8 cellular contexts compared by ENCODE assay signal in the genomic region with DNA sequence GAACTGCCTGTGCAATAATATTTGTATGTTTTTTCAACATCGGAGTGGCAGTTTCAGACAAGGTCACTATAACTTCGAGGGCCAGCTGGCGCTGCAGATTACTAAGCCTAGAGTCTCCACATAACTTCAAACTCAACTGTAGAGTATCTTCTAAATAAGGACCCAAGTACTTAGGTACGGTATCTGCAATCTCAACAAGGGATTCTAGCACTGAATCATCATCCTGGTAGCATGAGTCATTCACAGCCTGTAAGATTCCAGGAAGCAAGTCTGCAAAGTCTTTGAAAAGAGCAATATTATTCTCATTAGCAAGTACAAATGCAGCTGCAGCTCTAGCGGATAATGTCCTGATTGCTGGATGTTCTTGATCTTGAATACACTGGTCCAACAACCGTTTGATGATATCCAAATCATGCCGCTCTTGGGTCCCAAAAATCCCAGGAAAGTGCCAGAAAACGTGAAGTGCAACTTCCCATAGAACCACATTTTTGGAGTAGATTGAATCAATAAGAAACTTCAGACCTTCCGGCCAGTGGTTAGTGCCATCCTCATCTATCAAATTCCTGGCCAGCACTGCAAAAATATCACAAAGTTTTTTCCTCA. TPM values are rescaled to one million over a fixed set of nuclear protein-coding genes. Genes with fewer than 3 reads are reported as not detected.
DNase-seq lines count a peak whose midpoint lies in the region; ATAC-seq and TF ChIP-seq lines count a peak whose summit lies in the region.

No MANE protein-coding gene starts in this region.

- no peak for ATAC-seq in GM21717 (IDR thresholded peaks at IDR 0.05; ENCODE audit: unreplicated experiment)

- no peaks in the 10 kb centered on the region for H3K27me3 ChIP-seq in ovary

- TF ChIP-seq POLR2A in ovary (IDR thresholded peaks at IDR 0.05) = no peak

- H3K4me3 ChIP-seq in WI38 (ENCODE audit: low read depth, low read length) (peak overlapping the region; percentile 66), fibroblast of pulmonary artery (replicated peaks; ENCODE audit: low read depth, low read length) (peak overlapping the region; percentile 100), ovary (peak overlapping the region; percentile 84)

- peaks cover 5% of the 10 kb centered on the region for H3K4me1 ChIP-seq in ovary (ENCODE audit: insufficient read depth)

- POLR2A ChIA-PET in HEK293T (lab: Yijun Ruan, JAX) = interaction anchor here (0.8 to 1.2 kb wide), 7 partner anchors 8 to 135 kb away, joined by 3 to 8 read pairs (median 4); no protein-coding TSS in a partner anchor

- peak overlapping the region; percentile 89 for H3K4me3 Mint-ChIP-seq in activated naive CD4-positive, alpha-beta T cell treated with anti-CD3 and anti-CD28 coated beads, Interleukin-2, amount 10 ng/mL, durations not matched to agents 7 days and 5 days

- no peaks in the 10 kb centered on the region for H3K9me3 ChIP-seq in ovary

- DNase-seq in activated naive CD4-positive, alpha-beta T cell treated with anti-CD3 and anti-CD28 coated beads, Interleukin-2, amount 10 ng/mL, durations not matched to agents 7 days and 5 days = no peak
- DNase-seq in activated naive CD4-positive, alpha-beta T cell treated with Interleukin-2 at 50 U/mL for 16 hours = no peak
- DNase-seq in fibroblast of pulmonary artery (ENCODE audit: low read depth) (peak; percentile 68), ovary (no peak), HEK293T (ENCODE audit: extremely low spot score) (no peak), GF-D8 (lab: John Stamatoyannopoulos, UW) (no peak)

- CTCF ChIA-PET in activated naive CD4-positive, alpha-beta T cell treated with anti-CD3 and anti-CD28 coated beads, Interleukin-2, amount 10 ng/mL, durations not matched to agents 7 days and 5 days (lab: Charles Lee) = interaction anchor here (0.8 to 1.9 kb wide), 3 partner anchors 9 to 128 kb away, joined by 3 to 5 read pairs (median 3); no protein-coding TSS in a partner anchor
- CTCF ChIA-PET in HEK293T (lab: Yijun Ruan, JAX) = interaction anchor here (0.5 kb wide), 1 partner anchor 74 kb away, joined by 4 read pairs; no protein-coding TSS in a partner anchor

- no peak for TF ChIP-seq EP300 in ovary (IDR thresholded peaks at IDR 0.05)

- TF ChIP-seq CTCF in WI38 (IDR thresholded peaks at IDR 0.05; ENCODE audit: low read depth, low read length) (no peak), fibroblast of pulmonary artery (IDR thresholded peaks at IDR 0.05; ENCODE audit: low read length, missing control alignments) (no peak), ovary (IDR thresholded peaks at IDR 0.05) (no peak)

- H3K27ac ChIP-seq in ovary = peak overlapping the region in 1 of 2 donors; percentile 65

- H3K27me3 Mint-ChIP-seq in activated naive CD4-positive, alpha-beta T cell treated with anti-CD3 and anti-CD28 coated beads, Interleukin-2, amount 10 ng/mL, durations not matched to agents 7 days and 5 days = peaks cover 3% of the 10 kb centered on the region

- WGBS in ovary, 3 donors = 31 to 37% (median 35%) methylated on average over 9 of the region's 9 CpGs

- H3K36me3 ChIP-seq in ovary = no peaks in the 10 kb centered on the region

- H3K27ac Mint-ChIP-seq in activated naive CD4-positive, alpha-beta T cell treated with anti-CD3 and anti-CD28 coated beads, Interleukin-2, amount 10 ng/mL, durations not matched to agents 7 days and 5 days = peak overlapping the region; percentile 97

- intact Hi-C loops in ovary (cut with DNase I) = no loop called here

- H3K4me1 Mint-ChIP-seq in activated naive CD4-positive, alpha-beta T cell treated with anti-CD3 and anti-CD28 coated beads, Interleukin-2, amount 10 ng/mL, durations not matched to agents 7 days and 5 days = peaks cover 53% of the 10 kb centered on the region

- H3K36me3 Mint-ChIP-seq in activated naive CD4-positive, alpha-beta T cell treated with anti-CD3 and anti-CD28 coated beads, Interleukin-2, amount 10 ng/mL, durations not matched to agents 7 days and 5 days = peaks cover 48% of the 10 kb centered on the region

- H3K9me3 Mint-ChIP-seq in activated naive CD4-positive, alpha-beta T cell treated with anti-CD3 and anti-CD28 coated beads, Interleukin-2, amount 10 ng/mL, durations not matched to agents 7 days and 5 days = peaks cover 3% of the 10 kb centered on the region

TF ChIP-seq in HEK293T, 16 proteins besides CTCF, POLR2A, EP300 and RAD21:
- TF ChIP-seq HDGF (IDR thresholded peaks at IDR 0.05; ENCODE audit: borderline replicate concordance) = no peak
- no peak for TF ChIP-seq FOXM1 (IDR thresholded peaks at IDR 0.05; ENCODE audit: borderline replicate concordance)
- TF ChIP-seq, protein P1, sequence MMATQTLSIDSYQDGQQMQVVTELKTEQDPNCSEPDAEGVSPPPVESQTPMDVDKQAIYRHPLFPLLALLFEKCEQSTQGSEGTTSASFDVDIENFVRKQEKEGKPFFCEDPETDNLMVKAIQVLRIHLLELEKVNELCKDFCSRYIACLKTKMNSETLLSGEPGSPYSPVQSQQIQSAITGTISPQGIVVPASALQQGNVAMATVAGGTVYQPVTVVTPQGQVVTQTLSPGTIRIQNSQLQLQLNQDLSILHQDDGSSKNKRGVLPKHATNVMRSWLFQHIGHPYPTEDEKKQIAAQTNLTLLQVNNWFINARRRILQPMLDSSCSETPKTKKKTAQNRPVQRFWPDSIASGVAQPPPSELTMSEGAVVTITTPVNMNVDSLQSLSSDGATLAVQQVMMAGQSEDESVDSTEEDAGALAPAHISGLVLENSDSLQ (IDR thresholded peaks at IDR 0.05) = no peak
- TF ChIP-seq FOXK2 (IDR thresholded peaks at IDR 0.05) = no peak
- TF ChIP-seq SP1 (IDR thresholded peaks at IDR 0.05) = no peak
- TF ChIP-seq L3MBTL2 (conservative IDR thresholded peaks at IDR 0.05) = no peak
- no peak for TF ChIP-seq SUZ12 (IDR thresholded peaks at IDR 0.05)
- no peak for TF ChIP-seq ARNT (IDR thresholded peaks at IDR 0.05)

RNA-seq across cellular contexts. Expression of a gene that starts 0.7 kb away (rescaled TPM):
- total RNA-seq in ovary = 10 to 100 TPM in 6 of 7 donors, 1 to 10 TPM in 1; 9.8 to 18.1 (median 15.6) TPM
- polyA plus RNA-seq in ovary = 10 to 100 TPM in 1 of 2 donors, 1 to 10 TPM in 1; 6.4 to 11.3 TPM
